9 cellular contexts compared by ENCODE assay signal in the genomic region with DNA sequence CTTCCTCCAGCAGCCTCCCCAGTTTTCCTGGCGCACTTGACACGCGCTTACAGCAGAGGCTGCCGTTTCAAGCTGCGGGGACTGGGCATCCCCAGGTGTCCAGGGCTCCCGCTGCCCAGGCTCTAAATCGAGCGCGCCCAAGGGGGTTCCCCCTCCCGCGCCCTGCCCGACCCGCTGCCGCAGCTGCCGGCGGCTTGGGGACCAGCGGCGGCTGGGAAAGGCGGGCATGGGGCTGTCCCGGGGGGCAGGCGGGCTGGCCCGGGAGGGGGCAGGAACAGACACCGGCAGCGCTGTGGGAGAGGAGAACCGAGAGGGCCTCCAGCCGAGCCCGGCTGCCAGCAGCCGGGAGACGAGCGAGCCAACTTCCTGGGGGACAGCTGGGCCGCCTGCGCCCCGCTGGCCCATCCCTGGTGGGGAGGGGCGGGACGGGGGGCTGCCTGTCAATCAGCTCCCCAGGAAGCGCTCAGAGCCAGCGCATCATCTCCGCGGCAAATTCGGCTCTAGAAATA. TPM values are rescaled to one million over a fixed set of nuclear protein-coding genes. Genes with fewer than 3 reads are reported as not detected.
A peak's percentile ranks its signal among the peaks of the same experiment; 100 is the strongest.
DNase-seq lines count a peak whose midpoint lies in the region; ATAC-seq, FAIRE-seq and TF ChIP-seq lines count a peak whose summit lies in the region.
"Had no signal": no experiment of that assay in that cellular context is flagged by ENCODE, and none has a peak within 500 bp of the region (broad histone marks: within the 10 kb centered on the region; RNA-seq: fewer than 3 reads in every experiment).

No MANE protein-coding gene starts in this region.

- H3K9me3 ChIP-seq in A673 (ENCODE audit: low read depth, low read length, poor library complexity, severe bottlenecking) (no peaks in the 10 kb centered on the region), GM12878 (replicated peaks; ENCODE audit: control insufficient read depth, insufficient read depth, low read length) (no peaks in the 10 kb centered on the region)

- H3K27me3 Mint-ChIP-seq in naive thymus-derived CD8-positive, alpha-beta T cell: peaks cover 4 to 25% (median 7%) of the 10 kb centered on the region in 5 donors

- peak overlapping the region in 4 of 10 donors; percentile 32 to 55 (median 44) for H3K4me3 Mint-ChIP-seq in naive thymus-derived CD8-positive, alpha-beta T cell

- no peak for TF ChIP-seq POLR2A in GM12878 (IDR thresholded peaks at IDR 0.05; ENCODE audit: low read depth, low read length)

- H3K4me1 Mint-ChIP-seq in naive thymus-derived CD8-positive, alpha-beta T cell: peaks cover 3 to 18% (median 9%) of the 10 kb centered on the region in 4 donors

- ATAC-seq in GM12878 (no peak; the same call in 2 of the 3 replicates), HG03135 (IDR thresholded peaks at IDR 0.05; ENCODE audit: unreplicated experiment) (no peak), GM21526 (IDR thresholded peaks at IDR 0.05; ENCODE audit: low FRiP score, unreplicated experiment) (no peak)
- ATAC-seq in naive thymus-derived CD8-positive, alpha-beta T cell: peak; percentile 66 to 74

- CTCF ChIA-PET in A673 (lab: Charles Lee) (interaction anchor here (0.5 kb wide), 1 partner anchor 34 kb away, joined by 4 read pairs; no protein-coding TSS in a partner anchor), GM12878 (lab: Yijun Ruan, JAX) (no interaction called here)

- H3K9me3 Mint-ChIP-seq in naive thymus-derived CD8-positive, alpha-beta T cell: no peaks in the 10 kb centered on the region

- H3K4me1 ChIP-seq in A673 (ENCODE audit: insufficient read depth, low read length, poor library complexity, severe bottlenecking) (no peaks in the 10 kb centered on the region), GM12878 (ENCODE audit: control insufficient read depth, insufficient read depth, low read length) (peaks cover 4% of the 10 kb centered on the region)

- H3K4me3 ChIP-seq in A673 (ENCODE audit: low read depth, low read length, poor library complexity, severe bottlenecking): peak overlapping the region; percentile 36
- H3K4me3 ChIP-seq in GM12878: no peak overlapping the region

- 2% methylated on average over 32 of the region's 40 CpGs for WGBS in GM12878 (ENCODE audit: insufficient coverage, insufficient replicate concordance, low lambda C conversion rate, missing lambda C conversion rate)

- H3K27me3 ChIP-seq in A673 (replicated peaks; ENCODE audit: insufficient read depth, low read depth, low read length, poor library complexity): peaks cover 7% of the 10 kb centered on the region
- peaks cover 2 to 3% of the 10 kb centered on the region in 2 experiments for H3K27me3 ChIP-seq in GM12878 (replicated peaks in 1 of 2; ENCODE audit: control insufficient read depth in 2 of 2, insufficient read depth in 2 of 2, low read length in 1 of 2)

- in situ Hi-C loops in GM12878 (cut with MboI): no loop called here

- H3K36me3 Mint-ChIP-seq in naive thymus-derived CD8-positive, alpha-beta T cell: no peaks in the 10 kb centered on the region

- BruUV-seq in A673 (replicated peaks; lab: Mats Ljungman, UMichigan) (no TSS peak), GM12878 (replicated peaks; lab: Mats Ljungman, UMichigan) (no TSS peak)

- H3K36me3 ChIP-seq in A673 (ENCODE audit: insufficient read depth, low read length, poor library complexity, severe bottlenecking): no peaks in the 10 kb centered on the region
- no peaks in the 10 kb centered on the region for H3K36me3 ChIP-seq in GM12878 (ENCODE audit: control insufficient read depth in 2 of 2, insufficient read depth in 2 of 2, low read length in 1 of 2)

- no peak for TF ChIP-seq RAD21 in GM12878 (IDR thresholded peaks at IDR 0.05; ENCODE audit: insufficient read depth, low read depth, low read length)

- no peak overlapping the region for H3K9ac ChIP-seq in GM12878 (ENCODE audit: control insufficient read depth, insufficient read depth, low read length)

- SMC1A ChIA-PET in GM12878 (lab: Charles Lee; ENCODE audit: uncharacterized antibody, unreplicated experiment): no interaction called here

- TF ChIP-seq CTCF in A673 (conservative IDR thresholded peaks at IDR 0.05; ENCODE audit: low read depth, low read length): no peak
- TF ChIP-seq CTCF in GM12878 (IDR thresholded peaks at IDR 0.05 in 2 of 3, conservative IDR thresholded peaks at IDR 0.05 in 1 of 3; ENCODE audit: control insufficient read depth in 2 of 3, extremely low read depth in 1 of 3, insufficient read depth in 1 of 3, low read depth in 3 of 3, low read length in 3 of 3): no peak

- DNase-seq in A673 (ENCODE audit: low spot score) (no peak), HTR-8/SVneo (ENCODE audit: insufficient read length, low spot score) (peak; percentile 79), GM12878 (ENCODE audit: low read depth, low spot score) (no peak), T-helper 1 cell (no peak)
- DNase-seq in naive thymus-derived CD8-positive, alpha-beta T cell: peak in 3 of 10 donors; percentile 19 to 24 (median 23)
- no peak for DNase-seq in activated CD4-positive, alpha-beta T cell treated with anti-CD3 and anti-CD28 coated beads, Interleukin-2, amount 50 U/mL, for 1 hour
- DNase-seq: activated CD4-positive, CD25-positive, alpha-beta regulatory T cell had no signal

- H3K79me2 ChIP-seq in GM12878 (ENCODE audit: control insufficient read depth, insufficient read depth, low read length): no peaks in the 10 kb centered on the region

- intact Hi-C loops in A673 (cut with micrococcal nuclease; ENCODE audit: unreplicated experiment) (no loop called here), GM12878 (cut with micrococcal nuclease; ENCODE audit: unreplicated experiment) (no loop called here)

- TF ChIP-seq EP300 in GM12878 (IDR thresholded peaks at IDR 0.05; ENCODE audit: borderline replicate concordance in 1 of 2, control insufficient read depth in 1 of 2, low read depth in 2 of 2, low read length in 2 of 2): no peak

- no peak overlapping the region for H3K27ac Mint-ChIP-seq in naive thymus-derived CD8-positive, alpha-beta T cell

- no peaks in the 10 kb centered on the region for H4K20me1 ChIP-seq in GM12878 (ENCODE audit: control insufficient read depth, insufficient read depth)

- H2AFZ ChIP-seq in GM12878 (ENCODE audit: control insufficient read depth, low read depth, low read length): no peak overlapping the region

- RAD21 ChIA-PET in GM12878 (lab: Charles Lee; ENCODE audit: unreplicated experiment): no interaction called here

- H3K4me2 ChIP-seq in GM12878 (ENCODE audit: control insufficient read depth, insufficient read depth): no peak overlapping the region

- POLR2A ChIA-PET in A673 (lab: Charles Lee; ENCODE audit: low non-redundant PET) (no interaction called here), GM12878 (lab: Charles Lee) (no interaction called here)
- POLR2A ChIA-PET in naive thymus-derived CD8-positive, alpha-beta T cell (lab: Charles Lee): interaction anchor here (1.0 to 1.2 kb wide), 3 partner anchors 8 to 54 kb away, joined by 3 to 5 read pairs (median 4); partner anchors contain the start of gene INTS15

- FAIRE-seq in HTR-8/SVneo (lab: Jason Lieb, UNC) (no peak), GM12878 (lab: Jason Lieb, UNC) (no peak)

- no peak overlapping the region for H3K27ac ChIP-seq in A673 (ENCODE audit: low read depth, low read length, poor library complexity, severe bottlenecking)
- no peak overlapping the region for H3K27ac ChIP-seq in GM12878 (ENCODE audit: control insufficient read depth, insufficient read depth)

RNA-seq across cellular contexts. Expression of gene GRID2IP, which starts 14.9 kb away (rescaled TPM):
- total RNA-seq in A673 (2021) (0.13 TPM in 1 of 2 replicates, not detected in the other), GM12878 (2014; rRNA removed) (0.05 TPM in 1 of 2 replicates, not detected in the other), GM12878 (2014; rRNA removed; fragmentation: Illumina TruSeq; extraction: Trizol) (not detected in 2 replicates), GM12878 (2021) (not detected in 2 replicates)
- 0.10 TPM in 1 of 2 replicates, not detected in the other for total RNA-seq in GM12878 (2013; cell fraction: nucleolus; rRNA removed)
- polyA plus RNA-seq in GM12878 (2011; ENCODE audit: low read depth): not detected
- polyA plus RNA-seq in GM12878 (2011; rRNA removed) (not detected in 2 replicates), GM12878 (2014; fragmentation: Illumina TruSeq; extraction: Trizol) (not detected in 2 replicates), GM12878 (2014; fragmentation: Nextera tagmentation; extraction: Ambion mirVana) (not detected), GM12878 (2014; rRNA removed) (not detected in 2 replicates), GM12878 (2016; fragmentation: Nextera tagmentation; extraction: Ambion mirVana) (not detected)
- not detected in 2 replicates for polyA plus RNA-seq in GM12878 (2011; cell fraction: cytosol; rRNA removed)
- polyA plus RNA-seq in GM12878 (2011; cell fraction: nucleus; rRNA removed): 0.06 and 0.10 TPM in 2 replicates
- polyA plus RNA-seq in GM12878 (2012): 0.06 TPM in 1 of 2 replicates, not detected in the other
- not detected in 2 replicates for polyA minus RNA-seq in GM12878 (2011; rRNA and poly(A)+ RNA removed)
- not detected in 2 replicates for polyA minus RNA-seq in GM12878 (2011; cell fraction: cytosol; rRNA and poly(A)+ RNA removed)
- polyA minus RNA-seq in GM12878 (2011; cell fraction: nucleus; rRNA and poly(A)+ RNA removed): 0.12 TPM in 1 of 2 replicates, not detected in the other
- total RNA-seq in naive thymus-derived CD8-positive, alpha-beta T cell: 1 to 10 TPM; 2.6 TPM
- under 1 TPM in 2 of 3 donors, not detected in 1; 0.05 to 0.09 TPM for polyA plus RNA-seq in naive thymus-derived CD8-positive, alpha-beta T cell

RNA-seq across cellular contexts. Expression of gene ZDHHC4, which starts 40.9 kb away (rescaled TPM):
- total RNA-seq in A673 (2021) (72.4 and 79.2 TPM in 2 replicates), GM12878 (2014; rRNA removed) (31.1 and 36.0 TPM in 2 replicates), GM12878 (2014; rRNA removed; fragmentation: Illumina TruSeq; extraction: Trizol) (30.6 and 31.2 TPM in 2 replicates), GM12878 (2021) (31.8 and 34.0 TPM in 2 replicates)
- 61.3 and 61.7 TPM in 2 replicates for total RNA-seq in GM12878 (2013; cell fraction: nucleolus; rRNA removed)
- 40.0 TPM for polyA plus RNA-seq in GM12878 (2011; ENCODE audit: low read depth)
- polyA plus RNA-seq in GM12878 (2011; rRNA removed) (63.2 and 74.3 TPM in 2 replicates), GM12878 (2014; fragmentation: Illumina TruSeq; extraction: Trizol) (25.5 and 35.6 TPM in 2 replicates), GM12878 (2014; fragmentation: Nextera tagmentation; extraction: Ambion mirVana) (10 to 100 TPM; 34.5 to 37.9 TPM), GM12878 (2014; rRNA removed) (31.1 and 35.6 TPM in 2 replicates), GM12878 (2016; fragmentation: Nextera tagmentation; extraction: Ambion mirVana) (10 to 100 TPM; 38.4 to 43.1 TPM)
- polyA plus RNA-seq in GM12878 (2011; cell fraction: cytosol; rRNA removed): 82.6 and 102 TPM in 2 replicates
- polyA plus RNA-seq in GM12878 (2011; cell fraction: nucleus; rRNA removed): 80.2 and 96.9 TPM in 2 replicates
- polyA plus RNA-seq in GM12878 (2012): 41.3 and 42.0 TPM in 2 replicates
- polyA minus RNA-seq in GM12878 (2011; rRNA and poly(A)+ RNA removed): 122 and 141 TPM in 2 replicates
- 17.1 and 17.8 TPM in 2 replicates for polyA minus RNA-seq in GM12878 (2011; cell fraction: cytosol; rRNA and poly(A)+ RNA removed)
- 35.7 and 46.0 TPM in 2 replicates for polyA minus RNA-seq in GM12878 (2011; cell fraction: nucleus; rRNA and poly(A)+ RNA removed)
- total RNA-seq in naive thymus-derived CD8-positive, alpha-beta T cell: 10 to 100 TPM; 39.7 to 48.3 TPM
- polyA plus RNA-seq in naive thymus-derived CD8-positive, alpha-beta T cell: 10 to 100 TPM; 77.2 to 81.0 (median 78.9) TPM

RNA-seq across cellular contexts. Expression of gene KDELR2, which starts 52.4 kb away (rescaled TPM):
- 179 and 189 TPM in 2 replicates for total RNA-seq in A673 (2021)
- total RNA-seq in GM12878 (2013; cell fraction: nucleolus; rRNA removed): 31.9 and 40.4 TPM in 2 replicates
- total RNA-seq in GM12878 (2014; rRNA removed): 67.1 and 81.3 TPM in 2 replicates
- 37.4 and 41.7 TPM in 2 replicates for total RNA-seq in GM12878 (2014; rRNA removed; fragmentation: Illumina TruSeq; extraction: Trizol)
- total RNA-seq in GM12878 (2021): 64.7 and 70.9 TPM in 2 replicates
- polyA plus RNA-seq in GM12878 (2011; ENCODE audit: low read depth): 52.4 TPM
- 58.8 and 67.5 TPM in 2 replicates for polyA plus RNA-seq in GM12878 (2011; rRNA removed)
- 33.7 and 39.2 TPM in 2 replicates for polyA plus RNA-seq in GM12878 (2011; cell fraction: cytosol; rRNA removed)
- 22.9 and 24.4 TPM in 2 replicates for polyA plus RNA-seq in GM12878 (2011; cell fraction: nucleus; rRNA removed)
- 56.2 and 70.0 TPM in 2 replicates for polyA plus RNA-seq in GM12878 (2012)
- polyA plus RNA-seq in GM12878 (2014; fragmentation: Illumina TruSeq; extraction: Trizol): 40.4 and 54.3 TPM in 2 replicates
- polyA plus RNA-seq in GM12878 (2014; fragmentation: Nextera tagmentation; extraction: Ambion mirVana): 10 to 100 TPM; 16.0 to 29.2 TPM
- polyA plus RNA-seq in GM12878 (2014; rRNA removed): 43.2 and 45.0 TPM in 2 replicates
- polyA plus RNA-seq in GM12878 (2016; fragmentation: Nextera tagmentation; extraction: Ambion mirVana): 100 to 1,000 TPM; 155 to 187 TPM
- polyA minus RNA-seq in GM12878 (2011; rRNA and poly(A)+ RNA removed): 32.8 and 33.5 TPM in 2 replicates
- 10.4 and 16.2 TPM in 2 replicates for polyA minus RNA-seq in GM12878 (2011; cell fraction: cytosol; rRNA and poly(A)+ RNA removed)
- 7.0 and 10.2 TPM in 2 replicates for polyA minus RNA-seq in GM12878 (2011; cell fraction: nucleus; rRNA and poly(A)+ RNA removed)
- total RNA-seq in naive thymus-derived CD8-positive, alpha-beta T cell: 10 to 100 TPM; 33.1 to 35.3 TPM
- polyA plus RNA-seq in naive thymus-derived CD8-positive, alpha-beta T cell: 10 to 100 TPM; 39.2 to 51.1 (median 42.0) TPM

RNA-seq across cellular contexts. Expression of gene INTS15, which starts 53.5 kb away (rescaled TPM):
- 39.7 and 43.4 TPM in 2 replicates for total RNA-seq in A673 (2021)
- total RNA-seq in GM12878 (2013; cell fraction: nucleolus; rRNA removed): 29.3 and 43.0 TPM in 2 replicates
- 25.4 and 28.9 TPM in 2 replicates for total RNA-seq in GM12878 (2014; rRNA removed)
- total RNA-seq in GM12878 (2014; rRNA removed; fragmentation: Illumina TruSeq; extraction: Trizol): 11.2 and 11.4 TPM in 2 replicates
- 25.4 and 28.2 TPM in 2 replicates for total RNA-seq in GM12878 (2021)
- 5.8 TPM for polyA plus RNA-seq in GM12878 (2011; ENCODE audit: low read depth)
- polyA plus RNA-seq in GM12878 (2011; rRNA removed): 13.2 and 18.5 TPM in 2 replicates
- 28.0 and 32.3 TPM in 2 replicates for polyA plus RNA-seq in GM12878 (2011; cell fraction: cytosol; rRNA removed)
- polyA plus RNA-seq in GM12878 (2011; cell fraction: nucleus; rRNA removed): 34.2 and 49.2 TPM in 2 replicates
- 13.2 and 20.1 TPM in 2 replicates for polyA plus RNA-seq in GM12878 (2012)
- 25.3 and 27.2 TPM in 2 replicates for polyA plus RNA-seq in GM12878 (2014; fragmentation: Illumina TruSeq; extraction: Trizol)
- polyA plus RNA-seq in GM12878 (2014; fragmentation: Nextera tagmentation; extraction: Ambion mirVana): 1 to 10 TPM in 1 of 2 experiments, under 1 TPM in 1; 0.89 to 2.4 TPM
- polyA plus RNA-seq in GM12878 (2014; rRNA removed): 26.9 and 28.1 TPM in 2 replicates
- polyA plus RNA-seq in GM12878 (2016; fragmentation: Nextera tagmentation; extraction: Ambion mirVana): 10 to 100 TPM; 14.9 to 15.1 TPM
- 8.1 and 22.3 TPM in 2 replicates for polyA minus RNA-seq in GM12878 (2011; rRNA and poly(A)+ RNA removed)
- 8.2 and 10.6 TPM in 2 replicates for polyA minus RNA-seq in GM12878 (2011; cell fraction: cytosol; rRNA and poly(A)+ RNA removed)
- 10.9 and 11.7 TPM in 2 replicates for polyA minus RNA-seq in GM12878 (2011; cell fraction: nucleus; rRNA and poly(A)+ RNA removed)
- 10 to 100 TPM; 57.4 to 61.8 TPM for total RNA-seq in naive thymus-derived CD8-positive, alpha-beta T cell
- polyA plus RNA-seq in naive thymus-derived CD8-positive, alpha-beta T cell: 10 to 100 TPM; 29.4 to 43.3 (median 30.2) TPM

Comparison
In these comparisons a context has a peak if more than half of its experiments do, and no peak if none do; other contexts are left out.
1. ATAC-seq: peak in naive thymus-derived CD8-positive, alpha-beta T cell (2 of 2); none in GM12878 (single experiment), HG03135 (single experiment) and GM21526 (single experiment).